ENCODE assay signal across 9 cellular contexts in the genomic region with DNA sequence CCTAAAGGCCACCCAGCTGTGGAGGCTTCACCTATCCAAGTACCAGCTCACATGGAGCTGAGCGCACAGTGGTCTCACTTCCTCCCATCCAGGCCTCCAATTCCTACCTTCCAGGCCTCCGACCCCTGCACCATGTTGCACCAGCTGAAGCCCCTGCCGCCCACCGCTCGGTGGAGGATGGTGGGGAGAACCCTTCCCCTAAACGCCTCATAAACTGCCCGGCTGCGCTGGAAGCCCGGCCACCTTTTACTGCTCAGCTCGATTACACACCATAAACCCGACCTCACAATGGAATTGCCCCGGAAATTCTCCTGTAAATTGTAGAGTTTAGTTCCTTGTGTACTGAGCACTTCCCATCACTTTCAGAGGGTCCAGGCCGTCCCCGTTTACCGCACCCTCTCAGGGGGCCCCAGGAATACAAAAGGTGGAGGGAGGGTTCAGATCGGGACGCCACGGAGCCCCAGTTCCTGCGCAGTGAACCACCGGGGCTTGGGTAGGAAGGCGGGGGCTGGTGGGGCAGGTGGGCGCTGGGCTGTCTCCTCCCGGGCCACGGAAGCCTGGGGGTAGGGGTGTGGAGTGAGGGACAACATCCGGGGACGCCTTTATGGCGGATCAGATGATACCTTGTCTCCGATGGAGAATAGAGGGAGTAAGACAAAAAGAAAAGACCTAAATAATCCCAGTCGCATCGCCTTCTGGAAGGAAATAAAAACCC. TPM values are rescaled to one million over a fixed set of nuclear protein-coding genes. Genes with fewer than 3 reads are reported as not detected.
A peak's percentile ranks its signal among the peaks of the same experiment; 100 is the strongest.
DNase-seq lines count a peak whose midpoint lies in the region; TF ChIP-seq lines count a peak whose summit lies in the region.
"Had no signal": no experiment of that assay in that cellular context is flagged by ENCODE, and none has a peak within 500 bp of the region (broad histone marks: within the 10 kb centered on the region; RNA-seq: fewer than 3 reads in every experiment).

No MANE protein-coding gene starts in this region.

- 13 to 33% (median 24%) methylated on average over 30 of the region's 30 CpGs for WGBS in stomach, 5 donors

- intact Hi-C loops in stomach (cut with DNase I; ENCODE audit: low total_unique reads) = no loop called here

- H3K27ac ChIP-seq in stomach = peak overlapping the region in 1 of 5 donors; percentile 99
- H3K27ac ChIP-seq: ovary had no signal

- H3K9me3 ChIP-seq in stomach = no peaks in the 10 kb centered on the region
- H3K9me3 ChIP-seq: ovary had no signal

- no peak for TF ChIP-seq EP300 in stomach (IDR thresholded peaks at IDR 0.05)

- DNase-seq in activated naive CD4-positive, alpha-beta T cell treated with anti-CD3 and anti-CD28 coated beads, Interleukin-2, amount 10 ng/mL, durations not matched to agents 7 days and 5 days = peak; percentile 14
- no peak for DNase-seq in activated naive CD4-positive, alpha-beta T cell treated with Interleukin-2 at 50 U/mL for 16 hours
- DNase-seq in islet precursor cell = peak; percentile 49
- peak; percentile 11 for DNase-seq in stomach
- DNase-seq in SW 1271 (lab: John Stamatoyannopoulos, UW) = no peak
- DNase-seq in ecto neural progenitor cell (ENCODE audit: low spot score) = no peak
- DNase-seq: hypothalamus, IMR-90 had no signal

- peaks cover 1% of the 10 kb centered on the region for H3K9me3 Mint-ChIP-seq in activated naive CD4-positive, alpha-beta T cell treated with anti-CD3 and anti-CD28 coated beads, Interleukin-2, amount 10 ng/mL, durations not matched to agents 7 days and 5 days

- peak overlapping the region; percentile 48 for H3K4me3 Mint-ChIP-seq in activated naive CD4-positive, alpha-beta T cell treated with anti-CD3 and anti-CD28 coated beads, Interleukin-2, amount 10 ng/mL, durations not matched to agents 7 days and 5 days

- no peaks in the 10 kb centered on the region for H3K36me3 ChIP-seq in stomach
- H3K36me3 ChIP-seq: ovary had no signal

- peaks cover 100% of the 10 kb centered on the region for H3K27me3 Mint-ChIP-seq in activated naive CD4-positive, alpha-beta T cell treated with anti-CD3 and anti-CD28 coated beads, Interleukin-2, amount 10 ng/mL, durations not matched to agents 7 days and 5 days

- CTCF ChIA-PET in activated naive CD4-positive, alpha-beta T cell treated with anti-CD3 and anti-CD28 coated beads, Interleukin-2, amount 10 ng/mL, durations not matched to agents 7 days and 5 days (lab: Charles Lee) = interaction anchor here (1.4 kb wide), 1 partner anchor 53 kb away, joined by 5 read pairs; no protein-coding TSS in a partner anchor

- H3K4me3 ChIP-seq in stomach = no peak overlapping the region

- peaks cover 8 to 100% (median 91%) of the 10 kb centered on the region in 3 donors for H3K27me3 ChIP-seq in stomach

- peaks cover 6% of the 10 kb centered on the region for H3K36me3 Mint-ChIP-seq in activated naive CD4-positive, alpha-beta T cell treated with anti-CD3 and anti-CD28 coated beads, Interleukin-2, amount 10 ng/mL, durations not matched to agents 7 days and 5 days

- peaks cover 8 to 65% (median 48%) of the 10 kb centered on the region in 4 donors for H3K4me1 ChIP-seq in stomach

- no peak for TF ChIP-seq CTCF in stomach (IDR thresholded peaks at IDR 0.05)

- TF ChIP-seq POLR2A in stomach (IDR thresholded peaks at IDR 0.05) = no peak

- H3K4me1 Mint-ChIP-seq in activated naive CD4-positive, alpha-beta T cell treated with anti-CD3 and anti-CD28 coated beads, Interleukin-2, amount 10 ng/mL, durations not matched to agents 7 days and 5 days = peaks cover 21% of the 10 kb centered on the region

- peak overlapping the region; percentile 80 for H3K27ac Mint-ChIP-seq in activated naive CD4-positive, alpha-beta T cell treated with anti-CD3 and anti-CD28 coated beads, Interleukin-2, amount 10 ng/mL, durations not matched to agents 7 days and 5 days

RNA-seq across cellular contexts. Expression of a gene that starts 1.4 kb away (rescaled TPM):
- total RNA-seq in stomach = 10 to 100 TPM in 1 of 5 donors, 1 to 10 TPM in 3, not detected in 1; 1.1 to 34.8 (median 3.3) TPM
- 1 to 10 TPM in 1 of 3 donors, under 1 TPM in 2; 0.98 to 7.9 (median 1.00) TPM for polyA plus RNA-seq in stomach

RNA-seq across cellular contexts. Expression of a gene that starts 5.5 kb away (rescaled TPM):
- total RNA-seq in stomach = 10 to 100 TPM in 1 of 5 donors, 1 to 10 TPM in 2, under 1 TPM in 2; 0.87 to 42.6 (median 5.2) TPM
- 1 to 10 TPM; 2.8 to 5.2 (median 4.8) TPM for polyA plus RNA-seq in stomach

RNA-seq across cellular contexts. Expression of a gene that starts 7.5 kb away (rescaled TPM):
- total RNA-seq in stomach = 10 to 100 TPM in 1 of 5 donors, not detected in 4; 68.1 TPM
- polyA plus RNA-seq in stomach = under 1 TPM in 1 of 3 donors, not detected in 2; 0.25 TPM

RNA-seq across cellular contexts. Expression of a gene that starts 10.3 kb away (rescaled TPM):
- total RNA-seq in stomach = 10 to 100 TPM in 1 of 5 donors, 1 to 10 TPM in 1, not detected in 3; 3.7 to 12.7 TPM
- under 1 TPM in 1 of 3 donors, not detected in 2; 0.81 TPM for polyA plus RNA-seq in stomach

RNA-seq across cellular contexts. Expression of a gene that starts 14.4 kb away (rescaled TPM):
- 10 to 100 TPM in 3 of 5 donors, 1 to 10 TPM in 2; 2.9 to 53.1 (median 18.2) TPM for total RNA-seq in stomach
- polyA plus RNA-seq in stomach = 10 to 100 TPM in 1 of 3 donors, 1 to 10 TPM in 2; 7.5 to 12.8 (median 7.8) TPM

Comparison
In these comparisons a context has a peak if more than half of its experiments do, and no peak if none do; other contexts are left out.
1. DNase-seq: peak in activated naive CD4-positive, alpha-beta T cell treated with anti-CD3 and anti-CD28 coated beads, Interleukin-2, amount 10 ng/mL, durations not matched to agents 7 days and 5 days (single experiment), islet precursor cell (single experiment) and stomach (single experiment); none in activated naive CD4-positive, alpha-beta T cell treated with Interleukin-2 at 50 U/mL for 16 hours (single experiment), SW 1271 (0 of 2) and ecto neural progenitor cell (single experiment).